In genomic region chrX:123656507-123656906, GRCh38 we compare ENCODE assay signal across 5 cellular contexts.
DNase-seq lines count a peak whose midpoint lies in the region; ATAC-seq, FAIRE-seq and TF ChIP-seq lines count a peak whose summit lies in the region.
"Not testable (repeated sequence)": the region's sequence is repeated elsewhere in the genome, so short reads cannot be mapped to it uniquely, and the experiment has no call there.

No MANE protein-coding gene starts in this region.

- H3K27me3 ChIP-seq in transverse colon = not testable (repeated sequence)

- DNase-seq in left colon, mucosa of descending colon: not testable (repeated sequence)
- DNase-seq in mesenteric fat pad (ENCODE audit: low spot score) = peak; percentile 69
- peak; percentile 14 for DNase-seq in transverse colon

- not testable (repeated sequence) for H3K9me3 ChIP-seq in mucosa of descending colon, transverse colon

- intact Hi-C loops in left colon (cut with DNase I, micrococcal nuclease); mucosa of descending colon (cut with DNase I, micrococcal nuclease); transverse colon (cut with DNase I; ENCODE audit: low total_unique reads): not testable (repeated sequence)

- not testable (repeated sequence) for TF ChIP-seq POLR2A in transverse colon (IDR thresholded peaks at IDR 0.05)

- ATAC-seq in left colon (peak; percentile 62), mucosa of descending colon (peak; percentile 72)

- not testable (repeated sequence) for H3K4me1 ChIP-seq in mucosa of descending colon (ENCODE audit: low read depth); transverse colon

- peak; percentile 5 for FAIRE-seq in colon (lab: Jason Lieb, UNC)

- not testable (repeated sequence) for TF ChIP-seq CTCF in mucosa of descending colon (IDR thresholded peaks at IDR 0.05); transverse colon (IDR thresholded peaks at IDR 0.05)

- in situ Hi-C loops in transverse colon (cut with MboI; ENCODE audit: low pct_ligation_motif_present in 1 of 4, low pct_unique_long_range_greater_than_20kb in 1 of 4, low sequenced_read_pairs in 3 of 4) = not testable (repeated sequence)

- H3K27ac ChIP-seq in transverse colon = not testable (repeated sequence)

- not testable (repeated sequence) for H3K4me3 ChIP-seq in mucosa of descending colon, transverse colon

- WGBS in transverse colon (ENCODE audit: low coverage in 1 of 2), 2 donors = 91% methylated on average over 9 of the region's 9 CpGs; no CpG with 5 or more reads in 1 of the 2 donors

- not testable (repeated sequence) for TF ChIP-seq EP300 in transverse colon (IDR thresholded peaks at IDR 0.05; ENCODE audit: low read depth)

- H3K36me3 ChIP-seq in mucosa of descending colon (ENCODE audit: low read depth); transverse colon: not testable (repeated sequence)
